In the genomic region with DNA sequence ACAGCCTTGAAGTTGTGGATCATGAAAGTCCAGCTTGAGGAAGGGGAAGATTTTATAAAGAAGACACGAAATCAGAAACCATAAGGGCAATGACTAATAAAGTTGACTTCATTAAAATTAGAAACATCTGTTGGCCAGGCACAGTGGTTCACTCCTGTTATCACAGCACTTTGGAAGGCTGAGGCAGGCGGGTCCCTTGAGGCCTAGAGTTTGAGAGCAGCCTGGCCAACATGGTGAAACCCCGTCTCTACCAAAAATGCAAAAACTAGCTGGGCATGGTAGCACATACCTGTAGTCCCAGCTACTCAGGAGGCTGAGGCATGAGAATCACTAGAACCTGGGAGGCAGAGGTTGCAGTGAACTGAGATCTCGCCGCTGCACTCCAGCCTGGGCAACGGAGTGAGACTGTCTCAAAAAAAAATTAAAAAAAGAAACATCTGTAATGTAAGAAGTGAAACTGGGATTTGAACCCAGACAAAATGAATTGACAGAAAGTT, we compare ENCODE assay signal across 1 cellular context.
TF ChIP-seq lines count a peak whose summit lies in the region.

No MANE protein-coding gene starts in this region.

TF ChIP-seq in SK-N-SH, 30 proteins besides CTCF, POLR2A, EP300 and RAD21 (continued from another document):
- TF ChIP-seq ZBTB33 (IDR thresholded peaks at IDR 0.05; ENCODE audit: borderline replicate concordance, low read depth) (no peak), REST (IDR thresholded peaks at IDR 0.05; ENCODE audit: low read depth, low read length) (no peak), YY1 (IDR thresholded peaks at IDR 0.05; ENCODE audit: low read depth) (0 out of 2 replicates have a peak, but pooled peaks have one; percentile 30), TEAD4 (IDR thresholded peaks at IDR 0.05; ENCODE audit: borderline replicate concordance, insufficient read depth) (no peak), EZH2phosphoT487 (IDR thresholded peaks at IDR 0.05; ENCODE audit: borderline replicate concordance, low read depth) (no peak), SMC3 (IDR thresholded peaks at IDR 0.05; ENCODE audit: low read depth, low read length) (no peak), CHD2 (IDR thresholded peaks at IDR 0.05; ENCODE audit: low read length, partially characterized antibody) (no peak), POLR2AphosphoS5 (IDR thresholded peaks at IDR 0.05; ENCODE audit: low read depth, low read length) (peak; percentile 47; the same call in 1 of the 2 replicates), JUND (IDR thresholded peaks at IDR 0.05) (0 out of 2 replicates have a peak, but pooled peaks have one; percentile 37), MXI1 (IDR thresholded peaks at IDR 0.05; ENCODE audit: low read depth, low read length) (no peak), RXRA (IDR thresholded peaks at IDR 0.05; ENCODE audit: borderline replicate concordance, low read depth) (no peak; the same call in 1 of the 2 replicates), SIN3A (IDR thresholded peaks at IDR 0.05; ENCODE audit: borderline replicate concordance, low read depth, low read length) (no peak), RCOR1 (IDR thresholded peaks at IDR 0.05; ENCODE audit: low read length) (no peak), TCF12 (IDR thresholded peaks at IDR 0.05) (peak; percentile 97), NFIC (IDR thresholded peaks at IDR 0.05; ENCODE audit: borderline replicate concordance) (no peak), TAF1 (IDR thresholded peaks at IDR 0.05; ENCODE audit: borderline replicate concordance, low read depth, low read length) (no peak)
- TF ChIP-seq, protein P1, sequence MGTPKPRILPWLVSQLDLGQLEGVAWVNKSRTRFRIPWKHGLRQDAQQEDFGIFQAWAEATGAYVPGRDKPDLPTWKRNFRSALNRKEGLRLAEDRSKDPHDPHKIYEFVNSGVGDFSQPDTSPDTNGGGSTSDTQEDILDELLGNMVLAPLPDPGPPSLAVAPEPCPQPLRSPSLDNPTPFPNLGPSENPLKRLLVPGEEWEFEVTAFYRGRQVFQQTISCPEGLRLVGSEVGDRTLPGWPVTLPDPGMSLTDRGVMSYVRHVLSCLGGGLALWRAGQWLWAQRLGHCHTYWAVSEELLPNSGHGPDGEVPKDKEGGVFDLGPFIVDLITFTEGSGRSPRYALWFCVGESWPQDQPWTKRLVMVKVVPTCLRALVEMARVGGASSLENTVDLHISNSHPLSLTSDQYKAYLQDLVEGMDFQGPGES (IDR thresholded peaks at IDR 0.05; ENCODE audit: low read depth, low read length), result no peak
- TF ChIP-seq, protein P2, sequence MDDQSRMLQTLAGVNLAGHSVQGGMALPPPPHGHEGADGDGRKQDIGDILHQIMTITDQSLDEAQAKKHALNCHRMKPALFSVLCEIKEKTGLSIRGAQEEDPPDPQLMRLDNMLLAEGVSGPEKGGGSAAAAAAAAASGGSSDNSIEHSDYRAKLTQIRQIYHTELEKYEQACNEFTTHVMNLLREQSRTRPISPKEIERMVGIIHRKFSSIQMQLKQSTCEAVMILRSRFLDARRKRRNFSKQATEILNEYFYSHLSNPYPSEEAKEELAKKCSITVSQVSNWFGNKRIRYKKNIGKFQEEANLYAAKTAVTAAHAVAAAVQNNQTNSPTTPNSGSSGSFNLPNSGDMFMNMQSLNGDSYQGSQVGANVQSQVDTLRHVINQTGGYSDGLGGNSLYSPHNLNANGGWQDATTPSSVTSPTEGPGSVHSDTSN (IDR thresholded peaks at IDR 0.05), result no peak
